ENCODE assay signal across 12 cellular contexts in the genomic region with DNA sequence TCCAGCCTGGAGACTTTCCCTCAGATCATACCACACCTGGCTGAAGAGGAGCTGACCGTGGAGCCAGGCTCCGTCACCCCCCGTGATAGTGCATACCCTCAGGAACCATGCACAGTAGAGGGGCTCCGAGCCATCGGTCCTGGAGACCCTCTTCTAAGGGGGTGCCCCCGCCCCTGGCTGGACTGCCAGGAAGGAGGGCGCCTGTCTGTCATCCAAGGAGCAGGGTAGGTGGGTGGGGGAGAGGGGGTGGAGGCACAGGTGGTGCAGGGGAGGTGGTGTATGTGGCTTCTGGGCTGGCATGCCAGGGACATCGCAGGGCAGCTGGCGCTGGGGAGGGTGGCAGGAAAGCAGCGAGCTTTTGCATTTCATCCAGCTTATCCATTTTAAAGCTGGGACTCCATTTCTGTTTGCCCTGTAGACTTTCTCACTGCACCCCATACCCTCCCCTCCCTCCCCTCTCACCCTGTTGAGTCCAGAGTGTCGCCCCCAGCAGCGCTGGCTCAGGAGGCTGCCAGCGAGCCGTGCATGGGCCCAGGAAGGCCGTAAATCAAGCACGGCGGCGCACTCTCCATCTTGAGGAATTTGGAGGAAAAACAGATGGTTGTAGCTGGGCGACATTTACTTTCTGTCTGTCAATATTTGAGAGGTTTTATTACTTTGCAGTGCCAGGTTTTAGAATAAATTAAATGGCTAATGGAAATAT. TPM values are rescaled to one million over a fixed set of nuclear protein-coding genes. Genes with fewer than 3 reads are reported as not detected.
DNase-seq lines count a peak whose midpoint lies in the region; ATAC-seq and TF ChIP-seq lines count a peak whose summit lies in the region.
"Had no signal": no experiment of that assay in that cellular context is flagged by ENCODE, and none has a peak within 500 bp of the region (broad histone marks: within the 10 kb centered on the region; RNA-seq: fewer than 3 reads in every experiment).

No MANE protein-coding gene starts in this region.

- DNase-seq in AG08396 (ENCODE audit: low spot score): peak; percentile 47
- peak; percentile 69 for DNase-seq in NCI-H2171 treated with DMSO at 0.1 percent for 48 hours (lab: John Stamatoyannopoulos, UW)
- DNase-seq in fibroblast of villous mesenchyme (ENCODE audit: low read depth): peak; percentile 38
- DNase-seq in SW480 (ENCODE audit: low spot score): no peak
- DNase-seq in activated T-cell treated with anti-CD3 and anti-CD28 coated beads, Interleukin-2, amount 50 U/mL, for 48 hours: no peak
- DNase-seq: activated CD4-positive, alpha-beta T cell treated with anti-CD3 and anti-CD28 coated beads, Interleukin-2, amount 50 U/mL, for 48 hours; activated naive CD4-positive, alpha-beta T cell; NCI-H2029 treated with DMSO at 0.1 percent for 48 hours had no signal

- peak overlapping the region; percentile 50 for H3K27ac ChIP-seq in rectal smooth muscle tissue (ENCODE audit: low read depth, low read length)

- H3K9ac ChIP-seq in rectal smooth muscle tissue (ENCODE audit: low read length): no peak overlapping the region

- no peak for TF ChIP-seq CTCF in fibroblast of villous mesenchyme (IDR thresholded peaks at IDR 0.05; ENCODE audit: insufficient read depth, low read depth, low read length)

- no peaks in the 10 kb centered on the region for H3K36me3 ChIP-seq in rectal smooth muscle tissue (ENCODE audit: control insufficient read depth, insufficient read depth, low read length)

- no peak overlapping the region for H3K4me3 ChIP-seq in fibroblast of villous mesenchyme (ENCODE audit: low read depth, low read length)
- no peak overlapping the region for H3K4me3 ChIP-seq in rectal smooth muscle tissue (ENCODE audit: low read length)
- H3K4me3 ChIP-seq: mucosa of descending colon had no signal

- peaks cover 29% of the 10 kb centered on the region for H3K4me1 ChIP-seq in rectal smooth muscle tissue (ENCODE audit: control insufficient read depth, insufficient read depth, low read length)

- H3K27me3 ChIP-seq in rectal smooth muscle tissue (ENCODE audit: control insufficient read depth, insufficient read depth, low read length): no peaks in the 10 kb centered on the region

- ATAC-seq in GM19351 (IDR thresholded peaks at IDR 0.05; ENCODE audit: unreplicated experiment) (no peak), GM19395 (IDR thresholded peaks at IDR 0.05; ENCODE audit: unreplicated experiment) (no peak)

RNA-seq across cellular contexts. Expression of a gene that starts 56.2 kb away (rescaled TPM):
- 17.1 and 19.9 TPM in 2 replicates for total RNA-seq in fibroblast of villous mesenchyme

Comparison
In these comparisons a context has a peak if more than half of its experiments do, and no peak if none do; other contexts are left out.
1. DNase-seq: peak in AG08396 (single experiment), NCI-H2171 treated with DMSO at 0.1 percent for 48 hours (single experiment) and fibroblast of villous mesenchyme (single experiment); none in SW480 (single experiment) and activated T-cell treated with anti-CD3 and anti-CD28 coated beads, Interleukin-2, amount 50 U/mL, for 48 hours (0 of 2).